ENCODE assay signal across 19 cellular contexts in the genomic region with DNA sequence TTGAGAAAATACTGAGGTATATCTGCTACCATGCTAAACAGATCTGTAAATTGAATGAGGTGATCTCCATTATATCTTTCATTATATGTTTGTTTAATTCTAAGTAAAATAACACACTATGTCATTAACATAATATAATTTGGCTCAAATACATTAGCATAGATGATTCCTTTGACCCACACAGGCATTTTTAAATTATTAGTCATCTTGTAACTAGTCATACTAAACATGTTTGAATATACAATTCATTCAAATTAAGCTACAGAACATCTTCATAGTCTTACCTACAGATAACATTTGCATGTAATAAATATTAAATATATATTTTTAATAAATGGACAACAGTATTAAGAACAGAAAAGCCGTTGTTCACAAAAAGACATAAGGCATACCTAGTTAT. TPM values are rescaled to one million over a fixed set of nuclear protein-coding genes. Genes with fewer than 3 reads are reported as not detected.
DNase-seq lines count a peak whose midpoint lies in the region; ATAC-seq and TF ChIP-seq lines count a peak whose summit lies in the region.
"Had no signal": no experiment of that assay in that cellular context is flagged by ENCODE, and none has a peak within 500 bp of the region (broad histone marks: within the 10 kb centered on the region; RNA-seq: fewer than 3 reads in every experiment).

No MANE protein-coding gene starts in this region.

- POLR2A ChIA-PET in MCF 10A (lab: Yijun Ruan, JAX): interaction anchor here (1.0 to 1.9 kb wide), 3 partner anchors 43 to 152 kb away, joined by 3 to 5 read pairs (median 3); no protein-coding TSS in a partner anchor

- TF ChIP-seq POLR2A in breast epithelium (IDR thresholded peaks at IDR 0.05): no peak

- DNase-seq in MCF 10A (ENCODE audit: unreplicated experiment): peak; percentile 10
- no peak for DNase-seq in breast epithelium (ENCODE audit: low spot score in 2 of 2)
- DNase-seq in amniotic epithelial cell (ENCODE audit: low read depth): peak; percentile 10
- peak; percentile 34 for DNase-seq in fibroblast of mammary gland (ENCODE audit: low read depth)
- DNase-seq in activated gamma-delta T cell (lab: John Stamatoyannopoulos, UW): no peak
- DNase-seq in NCI-H1092 treated with DMSO at 0.1 percent for 48 hours (lab: John Stamatoyannopoulos, UW): no peak
- DNase-seq: CD8-positive, alpha-beta T cell; DND-41; Karpas-422; NCI-H1417; NCI-H187 treated with DMSO at 0.1 percent for 48 hours; NCI-H69; NK-92 treated with Interleukin-12 subunit alpha and Interleukin-12 subunit beta, amount 100 ng/mL, for 24 hours; OCI-M1; SW 1271 had no signal

- no peaks in the 10 kb centered on the region for H3K9me3 Mint-ChIP-seq in MCF 10A (ENCODE audit: unreplicated experiment)
- H3K9me3 Mint-ChIP-seq: CD8-positive, alpha-beta T cell had no signal

- BruUV-seq in MCF 10A (replicated peaks; lab: Mats Ljungman, UMichigan): no TSS peak

- no peak overlapping the region for H3K4me3 ChIP-seq in breast epithelium
- H3K4me3 ChIP-seq in fibroblast of mammary gland (ENCODE audit: control insufficient read depth, low read depth, low read length): no peak overlapping the region
- H3K4me3 ChIP-seq: BLaER1 had no signal

- H3K27ac ChIP-seq in breast epithelium: no peak overlapping the region
- H3K27ac ChIP-seq: 22Rv1, BLaER1 had no signal

- no peaks in the 10 kb centered on the region for H3K36me3 ChIP-seq in breast epithelium
- H3K36me3 ChIP-seq: BLaER1 had no signal

- no peak overlapping the region for H3K4me3 Mint-ChIP-seq in MCF 10A (ENCODE audit: unreplicated experiment)
- H3K4me3 Mint-ChIP-seq: CD8-positive, alpha-beta T cell had no signal

- no peak for ATAC-seq in HG02588 (IDR thresholded peaks at IDR 0.05; ENCODE audit: unreplicated experiment)
- ATAC-seq in GM19023 (IDR thresholded peaks at IDR 0.05; ENCODE audit: unreplicated experiment): no peak
- ATAC-seq: CD8-positive, alpha-beta T cell had no signal

- peaks cover 12% of the 10 kb centered on the region for H3K4me1 Mint-ChIP-seq in MCF 10A (ENCODE audit: insufficient read depth, unreplicated experiment)

- H3K4me1 ChIP-seq in breast epithelium: no peaks in the 10 kb centered on the region
- H3K4me1 ChIP-seq: BLaER1 had no signal

- intact Hi-C loops in MCF 10A (cut with micrococcal nuclease) (no loop called here), breast epithelium (cut with DNase I; ENCODE audit: low total_unique reads) (no loop called here)

- H3K27ac Mint-ChIP-seq in MCF 10A (ENCODE audit: low read depth, unreplicated experiment): no peak overlapping the region
- H3K27ac Mint-ChIP-seq: CD8-positive, alpha-beta T cell had no signal

- CTCF ChIA-PET in MCF 10A (lab: Yijun Ruan, JAX): no interaction called here

- peaks cover 4% of the 10 kb centered on the region for H3K36me3 Mint-ChIP-seq in MCF 10A (ENCODE audit: insufficient read depth, unreplicated experiment)
- H3K36me3 Mint-ChIP-seq: CD8-positive, alpha-beta T cell had no signal

- H3K27me3 ChIP-seq in breast epithelium: no peaks in the 10 kb centered on the region
- H3K27me3 ChIP-seq: BLaER1 had no signal

- H3K9me3 ChIP-seq in breast epithelium: no peaks in the 10 kb centered on the region
- H3K9me3 ChIP-seq: BLaER1 had no signal

- TF ChIP-seq CTCF in MCF 10A (IDR thresholded peaks at IDR 0.05; ENCODE audit: unreplicated experiment) (no peak), breast epithelium (IDR thresholded peaks at IDR 0.05) (no peak), fibroblast of mammary gland (conservative IDR thresholded peaks at IDR 0.05; ENCODE audit: control insufficient read depth, insufficient read depth, low read depth, low read length) (no peak)

- H3K27me3 Mint-ChIP-seq in MCF 10A (ENCODE audit: insufficient read depth, unreplicated experiment): no peaks in the 10 kb centered on the region

RNA-seq across cellular contexts. Expression of a gene that starts 52.7 kb away (rescaled TPM):
- total RNA-seq in MCF 10A (2022): 143 and 160 TPM in 2 replicates
- 10 to 100 TPM in 2 of 3 donors, 1 to 10 TPM in 1; 6.9 to 13.1 (median 11.7) TPM for total RNA-seq in breast epithelium
- total RNA-seq: CD8-positive, alpha-beta T cell had no signal

Comparison
In these comparisons a context has a peak if more than half of its experiments do, and no peak if none do; other contexts are left out.
1. DNase-seq: peak in MCF 10A (single experiment), amniotic epithelial cell (single experiment) and fibroblast of mammary gland (single experiment); none in breast epithelium (0 of 2), activated gamma-delta T cell (single experiment) and NCI-H1092 treated with DMSO at 0.1 percent for 48 hours (single experiment).
2. RNA of a gene that starts 52.7 kb away (total RNA-seq): 143 to 160 TPM in MCF 10A; 6.9 to 13.1 TPM in breast epithelium; every median in the first group is over 10 times any median in the second.